In the genomic region with DNA sequence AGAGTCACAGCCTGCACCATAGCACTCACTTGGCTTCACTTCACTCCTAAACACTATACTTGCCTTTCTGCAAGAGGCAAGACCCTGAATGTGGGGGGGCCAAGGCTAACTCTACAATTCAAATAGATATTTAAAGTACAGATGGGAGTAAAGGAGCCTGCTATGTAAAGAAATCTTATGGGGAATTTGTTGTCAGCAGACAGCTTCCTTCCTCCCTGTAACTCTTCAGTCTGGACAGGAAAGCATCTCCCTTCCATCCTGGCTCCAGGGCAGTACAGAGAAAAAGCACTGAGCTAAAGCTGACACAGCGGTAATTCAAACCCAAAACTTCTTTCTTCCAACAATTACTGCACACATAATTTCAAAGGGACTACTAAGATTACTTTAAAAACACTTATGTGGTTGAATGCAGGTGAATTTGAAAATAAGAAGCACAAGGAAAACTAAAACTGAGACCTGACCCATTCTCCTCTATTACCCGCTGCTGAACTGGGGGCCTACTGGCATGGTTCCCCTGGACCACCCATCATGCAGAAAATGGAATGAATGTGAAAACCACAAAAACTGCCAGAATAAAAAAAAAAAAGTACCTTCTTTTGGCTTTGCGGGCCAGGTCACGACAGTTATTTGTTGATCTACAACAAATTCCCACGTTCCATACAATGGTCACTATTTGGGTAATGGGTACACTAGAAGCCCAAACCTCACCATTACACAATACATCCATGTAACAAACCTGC, we compare ENCODE assay signal across 11 cellular contexts.
"Had no signal": no experiment of that assay in that cellular context is flagged by ENCODE, and none has a peak within 500 bp of the region (broad histone marks: within the 10 kb centered on the region; RNA-seq: fewer than 3 reads in every experiment).

No MANE protein-coding gene starts in this region.

- H2AFZ ChIP-seq: parathyroid adenoma had no signal

- H3K27me3 Mint-ChIP-seq: activated naive CD4-positive, alpha-beta T cell treated with anti-CD3 and anti-CD28 coated beads, Interleukin-2, amount 50 U/mL, for 24 hours had no signal

- ATAC-seq: gastroesophageal sphincter; heart right ventricle; natural killer cell; stimulated activated naive CD8-positive, alpha-beta T cell treated with anti-CD3 and anti-CD28 coated beads, Interleukin-15, Interleukin-2, amounts not matched to agents 100 U/mL and 50 U/mL, for 24 hours had no signal

- H3K27me3 ChIP-seq: gastroesophageal sphincter, heart right ventricle had no signal

- H3K9ac ChIP-seq: parathyroid adenoma had no signal

- H3K4me3 Mint-ChIP-seq: activated naive CD4-positive, alpha-beta T cell treated with anti-CD3 and anti-CD28 coated beads, Interleukin-2, amount 50 U/mL, for 24 hours; natural killer cell had no signal

- H3K9me3 Mint-ChIP-seq: activated naive CD4-positive, alpha-beta T cell treated with anti-CD3 and anti-CD28 coated beads, Interleukin-2, amount 50 U/mL, for 24 hours; natural killer cell had no signal

- H3K4me3 ChIP-seq: gastroesophageal sphincter, heart right ventricle had no signal

- H3K9me3 ChIP-seq: gastroesophageal sphincter, heart right ventricle had no signal

- H3K27ac Mint-ChIP-seq: activated naive CD4-positive, alpha-beta T cell treated with anti-CD3 and anti-CD28 coated beads, Interleukin-2, amount 50 U/mL, for 24 hours; natural killer cell had no signal

- DNase-seq: activated CD4-positive, CD25-positive, alpha-beta regulatory T cell treated with anti-CD3 and anti-CD28 coated beads, Interleukin-2, amount 50 U/mL, for 72 hours; activated gamma-delta T cell; heart right ventricle; natural killer cell; stimulated activated CD4-positive, alpha-beta T cell treated with anti-CD3 and anti-CD28 coated beads, Interleukin-12 subunit alpha, Interleukin-12 subunit beta, amount 100 ng/mL, for 4 hours; stimulated activated CD4-positive, alpha-beta T cell treated with anti-CD3 and anti-CD28 coated beads, Interleukin-2, amount 100 ng/mL, for 24 hours; stimulated activated naive CD8-positive, alpha-beta T cell treated with anti-CD3 and anti-CD28 coated beads, Interleukin-15, Interleukin-2, amounts not matched to agents 100 U/mL and 50 U/mL, for 24 hours; trophoblast cell had no signal
